8 cellular contexts compared by ENCODE assay signal in the genomic region with DNA sequence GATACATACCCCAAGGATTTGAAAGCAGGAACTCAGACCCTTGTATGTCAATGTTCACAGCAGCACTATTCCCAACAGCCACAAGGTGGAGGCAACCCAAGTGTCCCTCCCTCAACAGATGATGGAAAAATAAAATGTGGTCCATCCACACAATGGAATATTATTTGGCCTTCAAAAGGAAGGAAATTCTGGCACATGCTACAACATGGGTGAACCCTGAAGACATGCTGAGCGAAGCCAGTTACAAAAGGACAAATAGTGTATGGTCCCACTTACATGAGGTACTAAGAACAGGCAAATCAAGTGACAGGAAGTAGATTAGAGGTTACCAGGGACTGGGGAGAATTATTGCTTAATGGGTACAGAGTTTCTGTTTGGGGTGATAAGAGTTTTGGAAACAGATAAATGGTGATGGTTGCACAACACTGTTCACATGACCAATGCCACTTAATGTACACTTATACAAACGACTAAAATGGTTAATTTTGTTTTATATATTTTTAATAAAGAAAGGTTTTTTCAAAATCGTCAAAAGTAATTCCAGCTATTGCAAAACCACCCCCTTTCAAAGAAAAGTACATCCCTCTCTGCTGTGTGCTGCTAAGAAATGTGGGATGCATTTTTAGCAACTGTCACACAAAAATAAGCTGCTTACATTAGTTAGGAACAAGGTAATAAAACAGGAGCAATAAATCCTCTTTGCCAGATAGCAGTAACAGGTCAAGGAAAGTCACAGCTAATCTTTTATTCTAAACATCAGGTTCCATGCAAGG.
DNase-seq lines count a peak whose midpoint lies in the region; ATAC-seq and TF ChIP-seq lines count a peak whose summit lies in the region.

No MANE protein-coding gene starts in this region.

- H3K4me1 ChIP-seq in esophagus muscularis mucosa, result peaks cover 13 to 52% (median 32%) of the 10 kb centered on the region in 4 donors
- no peaks in the 10 kb centered on the region for H3K4me1 ChIP-seq in testis

- TF ChIP-seq CTCF in esophagus muscularis mucosa (IDR thresholded peaks at IDR 0.05) (peak; percentile 24 to 52 (median 40)), testis (IDR thresholded peaks at IDR 0.05) (peak in 1 of 3 experiments; percentile 43)

- peaks cover 19% of the 10 kb centered on the region for H3K4me1 Mint-ChIP-seq in activated naive CD4-positive, alpha-beta T cell treated with anti-CD3 and anti-CD28 coated beads for 36 hours (ENCODE audit: low read depth)
- H3K4me1 Mint-ChIP-seq in effector memory CD8-positive, alpha-beta T cell (ENCODE audit: low read depth in 2 of 2), result peaks cover 0 to 6% of the 10 kb centered on the region in 2 donors

- H3K4me3 Mint-ChIP-seq in activated naive CD4-positive, alpha-beta T cell treated with anti-CD3 and anti-CD28 coated beads for 36 hours, result no peak overlapping the region
- H3K4me3 Mint-ChIP-seq in effector memory CD8-positive, alpha-beta T cell, result no peak overlapping the region

- TF ChIP-seq EP300 in esophagus muscularis mucosa (IDR thresholded peaks at IDR 0.05), result no peak

- no peaks in the 10 kb centered on the region for H3K27me3 ChIP-seq in esophagus muscularis mucosa
- no peaks in the 10 kb centered on the region for H3K27me3 ChIP-seq in testis

- CTCF ChIA-PET in activated naive CD4-positive, alpha-beta T cell treated with anti-CD3 and anti-CD28 coated beads for 36 hours (lab: Charles Lee), result interaction anchor here (0.8 to 2.0 kb wide), 6 partner anchors 12 to 464 kb away, joined by 3 to 10 read pairs (median 4); no protein-coding TSS in a partner anchor

- ATAC-seq in activated naive CD4-positive, alpha-beta T cell treated with anti-CD3 and anti-CD28 coated beads, Interleukin-2, amount 50 U/mL, for 72 hours, result no peak
- no peak for ATAC-seq in HG02588 (IDR thresholded peaks at IDR 0.05; ENCODE audit: unreplicated experiment)
- ATAC-seq in effector memory CD8-positive, alpha-beta T cell (replicated peaks), result no peak
- no peak for ATAC-seq in HG03097 (IDR thresholded peaks at IDR 0.05; ENCODE audit: low FRiP score, unreplicated experiment)

- peak; percentile 15 for DNase-seq in activated naive CD4-positive, alpha-beta T cell treated with anti-CD3 and anti-CD28 coated beads for 36 hours
- DNase-seq in activated naive CD4-positive, alpha-beta T cell treated with anti-CD3 and anti-CD28 coated beads, Interleukin-2, amount 50 U/mL, for 72 hours (ENCODE audit: low spot score in 2 of 2), result no peak
- DNase-seq in OCI-M1 (lab: John Stamatoyannopoulos, UW) (peak; percentile 77), esophagus muscularis mucosa (ENCODE audit: extremely low spot score) (no peak), testis (peak; percentile 37)
- DNase-seq in effector memory CD8-positive, alpha-beta T cell, result no peak

- H3K36me3 ChIP-seq in esophagus muscularis mucosa (peaks cover 0 to 17% (median 8%) of the 10 kb centered on the region in 4 donors), testis (ENCODE audit: low read depth, missing control alignments) (no peaks in the 10 kb centered on the region)

- H3K4me3 ChIP-seq in esophagus muscularis mucosa (no peak overlapping the region), testis (no peak overlapping the region)

- WGBS in esophagus muscularis mucosa, result 70% methylated on average over 3 of the region's 3 CpGs
- WGBS in testis, 2 donors, result 70 to 72% methylated on average over 3 of the region's 3 CpGs

- H3K9me3 Mint-ChIP-seq in activated naive CD4-positive, alpha-beta T cell treated with anti-CD3 and anti-CD28 coated beads for 36 hours, result no peaks in the 10 kb centered on the region
- H3K9me3 Mint-ChIP-seq in activated naive CD4-positive, alpha-beta T cell treated with anti-CD3 and anti-CD28 coated beads, Interleukin-2, amount 50 U/mL, for 72 hours, result no peaks in the 10 kb centered on the region
- H3K9me3 Mint-ChIP-seq in effector memory CD8-positive, alpha-beta T cell, result no peaks in the 10 kb centered on the region

- H3K9me3 ChIP-seq in esophagus muscularis mucosa (no peaks in the 10 kb centered on the region), testis (no peaks in the 10 kb centered on the region)

- intact Hi-C loops in activated naive CD4-positive, alpha-beta T cell treated with anti-CD3 and anti-CD28 coated beads for 36 hours (cut with micrococcal nuclease), result loop anchor here (1.0 to 10.0 kb wide), 4 partner anchors 96 to 464 kb away; no protein-coding TSS in a partner anchor
- intact Hi-C loops in esophagus muscularis mucosa (cut with DNase I), result no loop called here
- intact Hi-C loops in testis (cut with DNase I; ENCODE audit: low total_unique reads), result no loop called here

- TF ChIP-seq POLR2A in esophagus muscularis mucosa (IDR thresholded peaks at IDR 0.05; ENCODE audit: low read depth) (no peak), testis (IDR thresholded peaks at IDR 0.05) (no peak)

- no peaks in the 10 kb centered on the region for H3K27me3 Mint-ChIP-seq in activated naive CD4-positive, alpha-beta T cell treated with anti-CD3 and anti-CD28 coated beads for 36 hours (ENCODE audit: low read depth)
- peaks cover 5 to 29% of the 10 kb centered on the region in 2 donors for H3K27me3 Mint-ChIP-seq in effector memory CD8-positive, alpha-beta T cell

- H3K27ac Mint-ChIP-seq in activated naive CD4-positive, alpha-beta T cell treated with anti-CD3 and anti-CD28 coated beads for 36 hours, result no peak overlapping the region
- H3K27ac Mint-ChIP-seq in activated naive CD4-positive, alpha-beta T cell treated with anti-CD3 and anti-CD28 coated beads, Interleukin-2, amount 50 U/mL, for 72 hours, result no peak overlapping the region
- peak overlapping the region in 1 of 2 donors; percentile 42 for H3K27ac Mint-ChIP-seq in effector memory CD8-positive, alpha-beta T cell

- H3K27ac ChIP-seq in esophagus muscularis mucosa (replicated peaks in 1 of 4) (peak overlapping the region in 1 of 4 donors; percentile 52), testis (no peak overlapping the region)

- no peaks in the 10 kb centered on the region for H3K36me3 Mint-ChIP-seq in activated naive CD4-positive, alpha-beta T cell treated with anti-CD3 and anti-CD28 coated beads for 36 hours (ENCODE audit: low read depth)
- H3K36me3 Mint-ChIP-seq in activated naive CD4-positive, alpha-beta T cell treated with anti-CD3 and anti-CD28 coated beads, Interleukin-2, amount 50 U/mL, for 72 hours, result no peaks in the 10 kb centered on the region
- H3K36me3 Mint-ChIP-seq in effector memory CD8-positive, alpha-beta T cell (ENCODE audit: insufficient read depth), result no peaks in the 10 kb centered on the region

Comparison
In these comparisons a context has a peak if more than half of its experiments do, and no peak if none do; other contexts are left out.
1. DNase-seq: peak in activated naive CD4-positive, alpha-beta T cell treated with anti-CD3 and anti-CD28 coated beads for 36 hours (single experiment), OCI-M1 (single experiment) and testis (single experiment); none in activated naive CD4-positive, alpha-beta T cell treated with anti-CD3 and anti-CD28 coated beads, Interleukin-2, amount 50 U/mL, for 72 hours (0 of 2), esophagus muscularis mucosa (single experiment) and effector memory CD8-positive, alpha-beta T cell (0 of 3).